25 cellular contexts compared by ENCODE assay signal in the genomic region with DNA sequence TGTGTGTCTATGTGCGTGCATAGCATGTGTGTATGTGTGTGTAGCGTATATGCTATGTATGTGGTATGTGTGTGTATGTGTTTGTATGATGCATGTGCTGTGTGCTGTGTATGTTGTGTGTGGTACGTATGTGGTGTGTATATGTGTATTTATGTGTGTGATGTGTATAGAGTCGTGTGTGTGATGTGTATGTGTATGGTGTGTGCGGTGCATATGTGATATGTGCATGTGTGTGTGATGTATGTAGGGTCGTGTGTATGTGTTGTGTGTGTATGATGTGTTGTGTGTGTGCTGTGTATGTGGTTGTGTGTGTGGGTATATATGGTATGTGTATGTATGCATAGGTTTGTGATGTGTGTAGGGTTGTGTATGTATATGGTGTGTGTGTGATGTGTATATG.
"Had no signal": no experiment of that assay in that cellular context is flagged by ENCODE, and none has a peak within 500 bp of the region (broad histone marks: within the 10 kb centered on the region; RNA-seq: fewer than 3 reads in every experiment).

No MANE protein-coding gene starts in this region.

- ATAC-seq: effector memory CD8-positive, alpha-beta T cell; esophagus mucosa; gastrocnemius medialis; heart right ventricle; left cardiac atrium; left lung; left ventricle myocardium superior; lower lobe of right lung; mucosa of descending colon; naive thymus-derived CD8-positive, alpha-beta T cell had no signal

- DNase-seq: colonic mucosa; effector CD4-positive, alpha-beta T cell; effector memory CD8-positive, alpha-beta T cell; endodermal cell; esophagus squamous epithelium; foreskin fibroblast; foreskin melanocyte; gastrocnemius medialis; glutamatergic neuron; head of caudate nucleus; heart right ventricle; hippocampal formation; left cardiac atrium; left lung; left ventricle myocardium superior; lower lobe of right lung; mesenchymal stem cell; mucosa of descending colon; naive B cell; naive thymus-derived CD8-positive, alpha-beta T cell had no signal

- H3K4me3 ChIP-seq: colonic mucosa, esophagus squamous epithelium, gastrocnemius medialis, heart right ventricle, left lung, lower lobe of right lung, mucosa of descending colon had no signal

- H3K4me1 ChIP-seq: colonic mucosa, gastrocnemius medialis had no signal

- H3K27me3 ChIP-seq: colonic mucosa, esophagus squamous epithelium, gastrocnemius medialis, left lung had no signal

- FAIRE-seq: endometrium, islet of Langerhans, keratinocyte had no signal

- H3K36me3 ChIP-seq: colonic mucosa, esophagus squamous epithelium, gastrocnemius medialis, heart right ventricle, left lung, lower lobe of right lung had no signal

- H3K27ac ChIP-seq: colonic mucosa, epithelial cell of prostate, esophagus squamous epithelium, gastrocnemius medialis, heart right ventricle, left lung, lower lobe of right lung had no signal

- H3K9me3 ChIP-seq: colonic mucosa, esophagus squamous epithelium, gastrocnemius medialis, heart right ventricle, left lung, lower lobe of right lung, mucosa of descending colon had no signal
